Comparison of ENCODE assay signal across 12 cellular contexts in genomic region chr5:34563951-34564705, GRCh38.
DNase-seq lines count a peak whose midpoint lies in the region; ATAC-seq and TF ChIP-seq lines count a peak whose summit lies in the region.
"Had no signal": no experiment of that assay in that cellular context is flagged by ENCODE, and none has a peak within 500 bp of the region (broad histone marks: within the 10 kb centered on the region; RNA-seq: fewer than 3 reads in every experiment).

No MANE protein-coding gene starts in this region.

- H3K27me3 ChIP-seq in brain microvascular endothelial cell (replicated peaks) (no peaks in the 10 kb centered on the region), stomach smooth muscle (ENCODE audit: control insufficient read depth in 1 of 2, insufficient read depth in 2 of 2, low read length in 2 of 2) (no peaks in the 10 kb centered on the region)

- DNase-seq in HT1080 (ENCODE audit: low read depth) (peak; percentile 76), brain microvascular endothelial cell (peak; percentile 83), islet precursor cell (peak; percentile 60), cerebellum (ENCODE audit: low spot score) (no peak)
- DNase-seq: activated CD4-positive, alpha-beta T cell treated with anti-CD3 and anti-CD28 coated beads for 1 hour; activated effector memory CD4-positive, alpha-beta T cell treated with anti-CD3 and anti-CD28 coated beads, Interleukin-2, amount 50 U/mL, for 16 hours; occipital lobe; SIG-M5 had no signal

- TF ChIP-seq CTCF in brain microvascular endothelial cell (IDR thresholded peaks at IDR 0.05; ENCODE audit: low read depth, low read length, missing control alignments) = no peak

- peak overlapping the region; percentile 69 for H3K27ac ChIP-seq in brain microvascular endothelial cell
- H3K27ac ChIP-seq in stomach smooth muscle (ENCODE audit: low read length) = peak overlapping the region; percentile 53

- H3K4me1 ChIP-seq in stomach smooth muscle (ENCODE audit: control insufficient read depth, insufficient read depth, low read length) = peaks cover 8% of the 10 kb centered on the region

- H3K9ac ChIP-seq in stomach smooth muscle (ENCODE audit: low read length in 2 of 2) = no peak overlapping the region

- peak overlapping the region; percentile 5 for H3K4me3 ChIP-seq in brain microvascular endothelial cell (ENCODE audit: low read depth, low read length)
- H3K4me3 ChIP-seq in stomach smooth muscle (ENCODE audit: low read length in 2 of 2) = peak overlapping the region in 1 of 2 donors; percentile 49

- H3K9me3 ChIP-seq in stomach smooth muscle (ENCODE audit: control insufficient read depth in 2 of 2, low read length in 2 of 2) = no peaks in the 10 kb centered on the region

- H3K36me3 ChIP-seq in brain microvascular endothelial cell (replicated peaks) (no peaks in the 10 kb centered on the region), stomach smooth muscle (ENCODE audit: control insufficient read depth in 2 of 2, insufficient read depth in 2 of 2, low read length in 2 of 2) (no peaks in the 10 kb centered on the region)

- in situ Hi-C loops in brain microvascular endothelial cell (cut with HindIII; ENCODE audit: low pct_ligation_motif_present, low sequenced_read_pairs) = no loop called here

- no peak for ATAC-seq in HG02623 (IDR thresholded peaks at IDR 0.05; ENCODE audit: unreplicated experiment)
- no peak for ATAC-seq in GM21717 (IDR thresholded peaks at IDR 0.05; ENCODE audit: unreplicated experiment)
- ATAC-seq in GM18907 (IDR thresholded peaks at IDR 0.05; ENCODE audit: unreplicated experiment) = no peak
